Comparison of ENCODE assay signal across 24 cellular contexts in genomic region chr19:6484251-6484650, GRCh38. TPM values are rescaled to one million over a fixed set of nuclear protein-coding genes. Genes with fewer than 3 reads are reported as not detected.
"Had no signal": no experiment of that assay in that cellular context is flagged by ENCODE, and none has a peak within 500 bp of the region (broad histone marks: within the 10 kb centered on the region; RNA-seq: fewer than 3 reads in every experiment).

No MANE protein-coding gene starts in this region.

- ATAC-seq: heart left ventricle; left colon; natural killer cell; right cardiac atrium; stimulated activated naive CD8-positive, alpha-beta T cell treated with anti-CD3 and anti-CD28 coated beads, Interleukin-15, Interleukin-2, amounts not matched to agents 100 U/mL and 50 U/mL, for 24 hours had no signal

- H3K27ac Mint-ChIP-seq: mesothelial cell of epicardium, progenitor cell of endocrine pancreas, type B pancreatic cell had no signal

- H3K4me1 ChIP-seq: suprapubic skin, thyroid gland, uterus had no signal

- H3K36me3 ChIP-seq: heart left ventricle, ovary, suprapubic skin, thyroid gland, uterus had no signal

- H3K27me3 Mint-ChIP-seq: memory B cell had no signal

- H3K4me3 Mint-ChIP-seq: memory B cell, mesothelial cell of epicardium, neural crest cell, type B pancreatic cell had no signal

- H3K4me1 Mint-ChIP-seq: mesothelial cell of epicardium had no signal

- H3K36me3 Mint-ChIP-seq: mesothelial cell of epicardium, natural killer cell, type B pancreatic cell had no signal

- H3K9me3 ChIP-seq: heart left ventricle, ovary, suprapubic skin, thyroid gland, uterus had no signal

- H3K27ac ChIP-seq: coronary artery, dorsolateral prefrontal cortex, heart left ventricle, ovary, suprapubic skin, thyroid gland, uterus had no signal

- H3K9me3 Mint-ChIP-seq: memory B cell, mesothelial cell of epicardium, natural killer cell, neural crest cell, type B pancreatic cell had no signal

- DNase-seq: dorsolateral prefrontal cortex; effector CD8-positive, alpha-beta T cell; heart left ventricle; hippocampal formation; left colon; natural killer cell; ovary; right cardiac atrium; small intestine; stimulated activated CD4-positive, alpha-beta T cell treated with anti-CD3 and anti-CD28 coated beads, Interleukin-12 subunit alpha, Interleukin-12 subunit beta, amount 100 ng/mL, for 4 hours; stimulated activated naive CD8-positive, alpha-beta T cell treated with anti-CD3 and anti-CD28 coated beads, Interleukin-15, Interleukin-2, amounts not matched to agents 100 U/mL and 50 U/mL, for 24 hours; thyroid gland; uterus had no signal

- H3K27me3 ChIP-seq: dorsolateral prefrontal cortex, ovary, suprapubic skin, thyroid gland, uterus had no signal

- H3K4me3 ChIP-seq: coronary artery, dorsolateral prefrontal cortex, heart left ventricle, ovary, suprapubic skin, thyroid gland, uterus had no signal

RNA-seq across cellular contexts. Expression of gene DENND1C, which starts 2.7 kb away (rescaled TPM):
- total RNA-seq: fibroblast of lung, frontal cortex, glomerular endothelial cell, myocyte, neural crest cell had no signal

RNA-seq across cellular contexts. Expression of gene TUBB4A, which starts 17.9 kb away (rescaled TPM):
- total RNA-seq: fibroblast of lung, glomerular endothelial cell, myocyte had no signal

RNA-seq across cellular contexts. Expression of gene CRB3, which starts 20.2 kb away (rescaled TPM):
- total RNA-seq: glomerular endothelial cell, myocyte, neural crest cell, right cardiac atrium had no signal

RNA-seq across cellular contexts. Expression of gene TNFSF9, which starts 46.6 kb away (rescaled TPM):
- total RNA-seq: progenitor cell of endocrine pancreas had no signal
